In the genomic region with DNA sequence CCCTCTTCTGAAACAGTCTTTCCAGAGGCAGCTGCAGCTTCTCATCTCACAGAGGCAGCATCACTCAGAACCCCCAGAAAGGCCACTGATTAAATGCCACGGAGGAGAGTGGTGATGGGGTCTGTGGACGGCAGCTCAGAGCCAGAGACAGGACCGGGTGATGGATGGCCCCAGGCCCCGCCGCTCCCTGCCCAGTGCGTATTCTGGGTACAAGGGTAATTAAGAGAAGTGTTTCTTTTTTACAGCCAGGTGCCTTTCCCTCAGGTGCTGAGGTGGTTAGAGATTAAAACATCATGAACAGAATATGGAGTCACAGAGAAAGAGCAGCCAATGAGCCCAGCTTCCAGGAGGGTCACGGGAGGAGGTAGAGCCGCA, we compare ENCODE assay signal across 30 cellular contexts.
"Had no signal": no experiment of that assay in that cellular context is flagged by ENCODE, and none has a peak within 500 bp of the region (broad histone marks: within the 10 kb centered on the region; RNA-seq: fewer than 3 reads in every experiment).

No MANE protein-coding gene starts in this region.

- H3K4me1 ChIP-seq: parathyroid adenoma, psoas muscle, spleen, suprapubic skin, tibial artery, transverse colon, upper lobe of right lung, uterus had no signal

- H3K27me3 Mint-ChIP-seq: progenitor cell of endocrine pancreas had no signal

- H3K9ac ChIP-seq: parathyroid adenoma had no signal

- H3K27ac Mint-ChIP-seq: naive thymus-derived CD8-positive, alpha-beta T cell; natural killer cell treated with Interleukin-12 subunit alpha and Interleukin-12 subunit beta and Interleukin-15 and Interleukin-18, amount 100 ng/mL, for 72 hours; nephron progenitor cell; progenitor cell of endocrine pancreas; stimulated activated memory B cell treated with anti-CD40 and anti-IgM and Interleukin-4, amounts not matched to agents 10 μg/mL and 1 μg/mL and 100 μg/mL, for 72 hours; stimulated activated naive CD8-positive, alpha-beta T cell treated with anti-CD3 and anti-CD28 coated beads, Interleukin-15, amount 100 ng/mL, for 72 hours; type B pancreatic cell had no signal

- H3K4me3 ChIP-seq: ovary, psoas muscle, skin epidermis, smooth muscle cell, spleen, suprapubic skin, testis, tibial artery, transverse colon, upper lobe of right lung, uterus had no signal

- DNase-seq: naive thymus-derived CD8-positive, alpha-beta T cell; nephron progenitor cell; occipital lobe; ovary; psoas muscle; right cardiac atrium; spleen; stimulated activated CD4-positive, alpha-beta T cell treated with anti-CD3 and anti-CD28 coated beads, Interleukin-12 subunit alpha, Interleukin-12 subunit beta, amount 100 ng/mL, for 4 hours; stimulated activated CD4-positive, alpha-beta T cell treated with anti-CD3 and anti-CD28 coated beads, Interleukin-1b, Interleukin-23, amount 100 ng/mL, for 48 hours; stimulated activated CD4-positive, alpha-beta T cell treated with anti-CD3 and anti-CD28 coated beads, Interleukin-4, amount 100 ng/mL, for 1 hour; stimulated activated CD4-positive, alpha-beta T cell treated with anti-CD3 and anti-CD28 coated beads, Interleukin-4, amount 100 ng/mL, for 4 hours; stimulated activated CD8-positive, alpha-beta memory T cell treated with anti-CD3 and anti-CD28 coated beads, Interleukin-4, amount 100 ng/mL, for 48 hours; stimulated activated naive CD4-positive, alpha-beta T cell; stimulated activated naive CD8-positive, alpha-beta T cell treated with anti-CD3 and anti-CD28 coated beads, Interleukin-15, amount 100 ng/mL, for 72 hours; stimulated activated naive CD8-positive, alpha-beta T cell treated with anti-CD3 and anti-CD28 coated beads, Interleukin-15, Interleukin-2, amounts not matched to agents 100 U/mL and 50 U/mL, for 24 hours; testis; tibial artery; transverse colon; upper lobe of right lung; uterus had no signal

- H3K4me3 Mint-ChIP-seq: naive thymus-derived CD8-positive, alpha-beta T cell; natural killer cell treated with Interleukin-12 subunit alpha and Interleukin-12 subunit beta and Interleukin-15 and Interleukin-18, amount 100 ng/mL, for 72 hours; nephron progenitor cell; neural crest cell; stimulated activated memory B cell treated with anti-CD40 and anti-IgM and Interleukin-4, amounts not matched to agents 10 μg/mL and 1 μg/mL and 100 μg/mL, for 72 hours; stimulated activated naive CD8-positive, alpha-beta T cell treated with anti-CD3 and anti-CD28 coated beads, Interleukin-15, amount 100 ng/mL, for 72 hours; type B pancreatic cell had no signal

- H3K27me3 ChIP-seq: ovary, testis, upper lobe of right lung, uterus had no signal

- H3K9me3 ChIP-seq: ovary, psoas muscle, testis, transverse colon, upper lobe of right lung had no signal

- H3K36me3 ChIP-seq: ovary, spleen, suprapubic skin, tibial artery, transverse colon, upper lobe of right lung, uterus had no signal

- H2AFZ ChIP-seq: parathyroid adenoma had no signal

- H3K4me1 Mint-ChIP-seq: naive thymus-derived CD8-positive, alpha-beta T cell; stimulated activated memory B cell treated with anti-CD40 and anti-IgM and Interleukin-4, amounts not matched to agents 10 μg/mL and 1 μg/mL and 100 μg/mL, for 72 hours; stimulated activated naive CD8-positive, alpha-beta T cell treated with anti-CD3 and anti-CD28 coated beads, Interleukin-15, amount 100 ng/mL, for 72 hours had no signal

- H3K27ac ChIP-seq: ovary, parathyroid adenoma, psoas muscle, skin epidermis, spleen, suprapubic skin, testis, tibial artery, transverse colon, upper lobe of right lung, uterus had no signal

- ATAC-seq: naive thymus-derived CD8-positive, alpha-beta T cell; natural killer cell treated with Interleukin-12 subunit alpha and Interleukin-12 subunit beta and Interleukin-15 and Interleukin-18, amount 100 ng/mL, for 72 hours; psoas muscle; right cardiac atrium; sciatic nerve; stimulated activated memory B cell treated with anti-CD40 and anti-IgM and Interleukin-4, amounts not matched to agents 10 μg/mL and 1 μg/mL and 100 μg/mL, for 72 hours; stimulated activated naive CD8-positive, alpha-beta T cell treated with anti-CD3 and anti-CD28 coated beads, Interleukin-15, amount 100 ng/mL, for 72 hours; stimulated activated naive CD8-positive, alpha-beta T cell treated with anti-CD3 and anti-CD28 coated beads, Interleukin-15, Interleukin-2, amounts not matched to agents 100 U/mL and 50 U/mL, for 24 hours; upper lobe of right lung had no signal

- H3K4me2 ChIP-seq: smooth muscle cell had no signal
